ENCODE assay signal across 15 cellular contexts in genomic region chr10:18681366-18681765, GRCh38. TPM values are rescaled to one million over a fixed set of nuclear protein-coding genes. Genes with fewer than 3 reads are reported as not detected.
A peak's percentile ranks its signal among the peaks of the same experiment; 100 is the strongest.
DNase-seq lines count a peak whose midpoint lies in the region; ATAC-seq and TF ChIP-seq lines count a peak whose summit lies in the region.
"Had no signal": no experiment of that assay in that cellular context is flagged by ENCODE, and none has a peak within 500 bp of the region (broad histone marks: within the 10 kb centered on the region; RNA-seq: fewer than 3 reads in every experiment).

No MANE protein-coding gene starts in this region.

- dilution Hi-C loops in IMR-90 (cut with HindIII; ENCODE audit: low sequenced_read_pairs, unreplicated experiment) = no loop called here

- peak overlapping the region; percentile 47; the same call in 1 of the 2 replicates for H3K14ac ChIP-seq in IMR-90 (replicated peaks; ENCODE audit: low read depth, low read length)

- H3K36me3 ChIP-seq in IMR-90 (ENCODE audit: control insufficient read depth, insufficient read depth, low read length) (peaks cover 5% of the 10 kb centered on the region), brain microvascular endothelial cell (replicated peaks) (peaks cover 2% of the 10 kb centered on the region)

- H3K56ac ChIP-seq in IMR-90 (ENCODE audit: extremely low read depth, insufficient read depth, low read length) = no peak overlapping the region

- H2AK5ac ChIP-seq in IMR-90 (ENCODE audit: low read depth, low read length) = no peak overlapping the region

- peak overlapping the region; percentile 74 for H3K18ac ChIP-seq in IMR-90 (ENCODE audit: low read depth, low read length)

- peak overlapping the region; percentile 61 for H2BK5ac ChIP-seq in IMR-90 (ENCODE audit: low read depth, low read length, poor library complexity, severe bottlenecking)

- CTCF ChIA-PET in IMR-90 (lab: Yijun Ruan, JAX) = no interaction called here

- no CpG with 5 or more reads among the region's 2 CpGs for WGBS in IMR-90 (ENCODE audit: extremely low coverage in 2 of 2, insufficient read length in 1 of 2), 2 experiments

- H2BK15ac ChIP-seq in IMR-90 (ENCODE audit: low read depth, low read length) = no peak overlapping the region

- no peak overlapping the region for H3K9ac ChIP-seq in IMR-90 (ENCODE audit: low read depth, low read length)

- peak overlapping the region; percentile 19; the same call in 1 of the 2 replicates for H3K27ac ChIP-seq in 22Rv1
- peak overlapping the region; percentile 40; the same call in 1 of the 2 replicates for H3K27ac ChIP-seq in IMR-90 (ENCODE audit: insufficient read depth, low read length)
- H3K27ac ChIP-seq in brain microvascular endothelial cell = peak overlapping the region; percentile 66
- H3K27ac ChIP-seq: neutrophil, vagina had no signal

- peak overlapping the region; percentile 30; the same call in 1 of the 2 replicates for H2BK20ac ChIP-seq in IMR-90 (ENCODE audit: low read depth, low read length)

- in situ Hi-C loops in IMR-90 (cut with MboI; ENCODE audit: low sequenced_read_pairs) = loop anchor here (10.0 to 25.0 kb wide), 2 partner anchors 953 to 1106 kb away; no protein-coding TSS in a partner anchor
- in situ Hi-C loops in brain microvascular endothelial cell (cut with HindIII; ENCODE audit: low pct_ligation_motif_present, low sequenced_read_pairs) = no loop called here

- H4K5ac ChIP-seq in IMR-90 (ENCODE audit: low read depth, low read length) = peak overlapping the region; percentile 46; the same call in 1 of the 2 replicates

- DNase-seq in IMR-90 (peak; percentile 50), brain microvascular endothelial cell (no peak), iris pigment epithelial cell (ENCODE audit: low read depth) (peak; percentile 75), omental fat pad (ENCODE audit: low spot score) (no peak)
- no peak for DNase-seq in activated CD4-positive, CD25-positive, alpha-beta regulatory T cell treated with anti-CD3 and anti-CD28 coated beads, Interleukin-2, amount 50 U/mL, for 72 hours
- DNase-seq: activated CD4-positive, CD25-positive, alpha-beta regulatory T cell; activated CD8-positive, alpha-beta memory T cell treated with anti-CD3 and anti-CD28 coated beads, Interleukin-2, amount 50 U/mL, for 4 hours; activated naive CD4-positive, alpha-beta T cell treated with anti-CD3 and anti-CD28 coated beads, Interleukin-2, amount 50 U/mL, for 16 hours; KG1; NCI-H1436 treated with DMSO at 0.1 percent for 48 hours had no signal

- peaks cover 14% of the 10 kb centered on the region for H3K4me1 ChIP-seq in IMR-90 (ENCODE audit: control insufficient read depth, insufficient read depth, low read length)
- H3K4me1 ChIP-seq: vagina had no signal

- intact Hi-C loops in IMR-90 (cut with micrococcal nuclease) = loop anchor here (2.0 kb wide), 1 partner anchor 15 kb away; no protein-coding TSS in a partner anchor

- H4K91ac ChIP-seq in IMR-90 (ENCODE audit: insufficient read depth, low read depth, low read length) = peak overlapping the region; percentile 4; the same call in 1 of the 2 replicates

- H4K8ac ChIP-seq in IMR-90 (ENCODE audit: low read depth in 2 of 2, low read length in 2 of 2) = peak overlapping the region in 1 of 2 experiments; percentile 48; a peak in 2 of 4 replicates

- no peak overlapping the region for H2AK9ac ChIP-seq in IMR-90 (replicated peaks; ENCODE audit: low read depth, low read length, poor library complexity)

- ATAC-seq in IMR-90 (ENCODE audit: low read depth) (no peak), GM18909 (IDR thresholded peaks at IDR 0.05; ENCODE audit: poor library complexity, unreplicated experiment) (no peak), omental fat pad (ENCODE audit: low FRiP score) (no peak), HG02884 (IDR thresholded peaks at IDR 0.05; ENCODE audit: unreplicated experiment) (no peak)

- peak overlapping the region; percentile 25; the same call in 1 of the 2 replicates for H3K4me2 ChIP-seq in IMR-90 (ENCODE audit: low read depth, low read length)

- H3K27me3 ChIP-seq in IMR-90 (ENCODE audit: control insufficient read depth, insufficient read depth, low read length) (no peaks in the 10 kb centered on the region), brain microvascular endothelial cell (replicated peaks) (no peaks in the 10 kb centered on the region)
- H3K27me3 ChIP-seq: neutrophil, vagina had no signal

- H3K4ac ChIP-seq in IMR-90 (ENCODE audit: low read depth, low read length) = peak overlapping the region; percentile 30

- no peaks in the 10 kb centered on the region for H3K9me3 ChIP-seq in IMR-90 (ENCODE audit: control insufficient read depth, insufficient read depth, low read length)
- H3K9me3 ChIP-seq: neutrophil, vagina had no signal

- no peak overlapping the region for H2AFZ ChIP-seq in IMR-90 (replicated peaks; ENCODE audit: low read length, poor library complexity)

- TF ChIP-seq CTCF in 22Rv1 (IDR thresholded peaks at IDR 0.05) (no peak), IMR-90 (conservative IDR thresholded peaks at IDR 0.05; ENCODE audit: low read depth, low read length) (no peak), brain microvascular endothelial cell (IDR thresholded peaks at IDR 0.05; ENCODE audit: low read depth, low read length, missing control alignments) (no peak), omental fat pad (IDR thresholded peaks at IDR 0.05) (no peak)

- TF ChIP-seq RAD21 in IMR-90 (IDR thresholded peaks at IDR 0.05; ENCODE audit: low read length) = no peak

- no peaks in the 10 kb centered on the region for H3K9me1 ChIP-seq in IMR-90 (ENCODE audit: insufficient read depth, low read length)

- H3K79me1 ChIP-seq in IMR-90 (ENCODE audit: low read depth in 1 of 2, low read length in 2 of 2) = peaks cover 0 to 4% of the 10 kb centered on the region in 2 experiments; a peak in 3 of 4 replicates

- peak overlapping the region; percentile 64 for H2BK120ac ChIP-seq in IMR-90 (ENCODE audit: low read depth, low read length)

- BruUV-seq in IMR-90 (replicated peaks; lab: Mats Ljungman, UMichigan) = no TSS peak

- no peak for TF ChIP-seq POLR2A in IMR-90 (IDR thresholded peaks at IDR 0.05; ENCODE audit: low read depth, low read length)

- H3K23ac ChIP-seq in IMR-90 (ENCODE audit: low read depth, low read length) = peak overlapping the region; percentile 7; the same call in 1 of the 2 replicates

- POLR2A ChIA-PET in IMR-90 (lab: Charles Lee; ENCODE audit: unreplicated experiment) = no interaction called here

- no peaks in the 10 kb centered on the region for H4K20me1 ChIP-seq in IMR-90 (ENCODE audit: insufficient read depth, low read length)

- H3K4me3 ChIP-seq in IMR-90 (ENCODE audit: insufficient read depth, low read depth, low read length) = no peak overlapping the region
- no peak overlapping the region for H3K4me3 ChIP-seq in brain microvascular endothelial cell (ENCODE audit: low read depth, low read length)
- H3K4me3 ChIP-seq: vagina had no signal

TF ChIP-seq in IMR-90, 13 proteins besides CTCF, POLR2A, EP300 and RAD21:
- no peak for TF ChIP-seq ELK1 (IDR thresholded peaks at IDR 0.05; ENCODE audit: borderline replicate concordance, low read depth, low read length)
- peak; percentile 76 for TF ChIP-seq CEBPB (IDR thresholded peaks at IDR 0.05; ENCODE audit: low read depth, low read length)

RNA-seq across cellular contexts. Expression of gene ARL5B, which starts 22.1 kb away (rescaled TPM):
- total RNA-seq in IMR-90 (2012; rRNA removed) (12.0 and 32.8 TPM in 2 replicates), omental fat pad (10 to 100 TPM; 10.7 to 37.3 (median 18.2) TPM)
- polyA plus RNA-seq in IMR-90 (2012; rRNA removed) = 4.8 and 5.9 TPM in 2 replicates
- polyA plus RNA-seq in IMR-90 (2012; cell fraction: cytosol; rRNA removed) = 0.69 and 0.88 TPM in 2 replicates
- 3.1 and 41.9 TPM in 2 replicates for polyA plus RNA-seq in IMR-90 (2012; cell fraction: nucleus; rRNA removed; ENCODE audit: low replicate concordance)

RNA-seq across cellular contexts. Expression of gene NSUN6, which starts 30.0 kb away (rescaled TPM):
- total RNA-seq in IMR-90 (2012; rRNA removed) (11.4 and 11.5 TPM in 2 replicates), omental fat pad (10 to 100 TPM in 1 of 4 donors, 1 to 10 TPM in 3; 7.3 to 17.8 (median 7.9) TPM)
- 4.1 and 4.6 TPM in 2 replicates for polyA plus RNA-seq in IMR-90 (2012; rRNA removed)
- 0.73 and 1.1 TPM in 2 replicates for polyA plus RNA-seq in IMR-90 (2012; cell fraction: cytosol; rRNA removed)
- polyA plus RNA-seq in IMR-90 (2012; cell fraction: nucleus; rRNA removed; ENCODE audit: low replicate concordance) = 1.6 and 13.3 TPM in 2 replicates

Comparison
In these comparisons a context has a peak if more than half of its experiments do, and no peak if none do; other contexts are left out.
1. DNase-seq: peak in IMR-90 (single experiment) and iris pigment epithelial cell (single experiment); none in brain microvascular endothelial cell (single experiment), activated CD4-positive, CD25-positive, alpha-beta regulatory T cell treated with anti-CD3 and anti-CD28 coated beads, Interleukin-2, amount 50 U/mL, for 72 hours (single experiment) and omental fat pad (single experiment).
2. Peak in every context shown above with its lines, with median percentiles within 50 percentile points of each other: H3K27ac ChIP-seq.